ENCODE assay signal across 8 cellular contexts in genomic region chr11:131688056-131688693, GRCh38.
DNase-seq lines count a peak whose midpoint lies in the region; ATAC-seq and TF ChIP-seq lines count a peak whose summit lies in the region.

No MANE protein-coding gene starts in this region.

- peak overlapping the region in 1 of 2 donors; percentile 13 for H3K9ac ChIP-seq in stomach smooth muscle (ENCODE audit: low read length in 2 of 2)

- no peaks in the 10 kb centered on the region for H3K9me3 ChIP-seq in stomach smooth muscle (ENCODE audit: control insufficient read depth in 2 of 2, low read length in 2 of 2)

- ATAC-seq in HG02759 (IDR thresholded peaks at IDR 0.05; ENCODE audit: unreplicated experiment), result peak; percentile 84
- peak; percentile 94 for ATAC-seq in left lobe of liver

- peaks cover 20 to 23% of the 10 kb centered on the region in 2 donors for H3K27me3 ChIP-seq in stomach smooth muscle (ENCODE audit: control insufficient read depth in 1 of 2, insufficient read depth in 2 of 2, low read length in 2 of 2)

- in situ Hi-C loops in T47D (cut with HindIII; ENCODE audit: low pct_unique_long_range_greater_than_20kb, low sequenced_read_pairs), result no loop called here

- H3K4me3 ChIP-seq in AG09309 (ENCODE audit: control insufficient read depth, low read depth, low read length) (peak overlapping the region; percentile 28), stomach smooth muscle (ENCODE audit: low read length in 2 of 2) (peak overlapping the region; percentile 56 to 57)

- DNase-seq in AG09309 (ENCODE audit: low read depth) (no peak), NCI-H460 (ENCODE audit: extremely low read depth, low read depth) (peak; percentile 30), T47D (ENCODE audit: low read depth in 1 of 2, low spot score in 1 of 2) (peak; percentile 66 to 85), left lobe of liver (ENCODE audit: low spot score) (peak; percentile 51), AML-193 (lab: John Stamatoyannopoulos, UW) (no peak)

- no peaks in the 10 kb centered on the region for H3K4me1 ChIP-seq in stomach smooth muscle (ENCODE audit: control insufficient read depth, insufficient read depth, low read length)

- no peaks in the 10 kb centered on the region for H3K36me3 ChIP-seq in stomach smooth muscle (ENCODE audit: control insufficient read depth in 2 of 2, insufficient read depth in 2 of 2, low read length in 2 of 2)

- TF ChIP-seq CTCF in AG09309 (IDR thresholded peaks at IDR 0.05; ENCODE audit: control insufficient read depth, insufficient read depth, low read depth, low read length, missing control alignments), result peak; percentile 74
- peak; percentile 90 for TF ChIP-seq CTCF in GM12874 (IDR thresholded peaks at IDR 0.05; ENCODE audit: insufficient read depth, low read depth, low read length)

- H3K27ac ChIP-seq in stomach smooth muscle (ENCODE audit: low read length), result no peak overlapping the region

Comparison
In these comparisons a context has a peak if more than half of its experiments do, and no peak if none do; other contexts are left out.
1. DNase-seq: peak in NCI-H460 (single experiment), T47D (2 of 2) and left lobe of liver (single experiment); none in AG09309 (single experiment) and AML-193 (0 of 2).